In genomic region chr1:37673920-37674319, GRCh38 we compare ENCODE assay signal across 12 cellular contexts. TPM values are rescaled to one million over a fixed set of nuclear protein-coding genes. Genes with fewer than 3 reads are reported as not detected.
DNase-seq lines count a peak whose midpoint lies in the region; ATAC-seq and TF ChIP-seq lines count a peak whose summit lies in the region.
"Had no signal": no experiment of that assay in that cellular context is flagged by ENCODE, and none has a peak within 500 bp of the region (broad histone marks: within the 10 kb centered on the region; RNA-seq: fewer than 3 reads in every experiment).

No MANE protein-coding gene starts in this region.

- peaks cover 9% of the 10 kb centered on the region for H3K4me1 ChIP-seq in mucosa of descending colon (ENCODE audit: low read depth)
- H3K4me1 ChIP-seq: ascending aorta had no signal

- H3K36me3 ChIP-seq in mucosa of descending colon (ENCODE audit: low read depth) = no peaks in the 10 kb centered on the region
- H3K36me3 ChIP-seq: ascending aorta, upper lobe of left lung had no signal

- ATAC-seq in mucosa of descending colon (peak; percentile 75), HG03280 (IDR thresholded peaks at IDR 0.05; ENCODE audit: unreplicated experiment) (no peak)

- peak; percentile 20 for DNase-seq in AG10803 (ENCODE audit: low read depth)
- peak; percentile 58 for DNase-seq in T follicular helper cell (ENCODE audit: low read depth)
- peak; percentile 59 to 69 for DNase-seq in activated T-cell treated with anti-CD3 and anti-CD28 coated beads, Interleukin-2, amount 50 U/mL, for 48 hours
- peak; percentile 12 to 56 (median 37) for DNase-seq in mucosa of descending colon
- no peak for DNase-seq in SK-N-DZ (ENCODE audit: low spot score)
- no peak for DNase-seq in amniotic stem cell (lab: John Stamatoyannopoulos, UW)
- DNase-seq in NCI-H2196 (lab: John Stamatoyannopoulos, UW; ENCODE audit: unreplicated experiment) = no peak
- DNase-seq: NCI-H187, upper lobe of left lung had no signal

- intact Hi-C loops in mucosa of descending colon (cut with DNase I, micrococcal nuclease) = no loop called here

- H3K9me3 ChIP-seq in mucosa of descending colon = no peaks in the 10 kb centered on the region
- H3K9me3 ChIP-seq: ascending aorta, upper lobe of left lung had no signal

- H3K4me3 ChIP-seq in AG10803 (ENCODE audit: low read length) (no peak overlapping the region), mucosa of descending colon (no peak overlapping the region)
- H3K4me3 ChIP-seq: ascending aorta, upper lobe of left lung had no signal

- no peak for TF ChIP-seq CTCF in AG10803 (conservative IDR thresholded peaks at IDR 0.05; ENCODE audit: low read length)
- TF ChIP-seq CTCF in mucosa of descending colon (IDR thresholded peaks at IDR 0.05) = no peak

RNA-seq across cellular contexts. Expression of gene CDCA8, which starts 18.4 kb away (rescaled TPM):
- total RNA-seq in mucosa of descending colon = 10 to 100 TPM in 2 of 3 donors, 1 to 10 TPM in 1; 3.8 to 16.8 (median 10.1) TPM
- 43.5 and 45.3 TPM in 2 replicates for polyA plus RNA-seq in SK-N-DZ (2014; cell fraction: cytosol; rRNA removed)
- 24.1 and 27.4 TPM in 2 replicates for polyA plus RNA-seq in SK-N-DZ (2014; cell fraction: nucleus; rRNA removed)

RNA-seq across cellular contexts. Expression of gene RSPO1, which starts 39.2 kb away (rescaled TPM):
- 1 to 10 TPM in 1 of 3 donors, under 1 TPM in 2; 0.12 to 1.7 (median 0.53) TPM for total RNA-seq in mucosa of descending colon
- not detected in 2 replicates for polyA plus RNA-seq in SK-N-DZ (2014; cell fraction: cytosol; rRNA removed)
- polyA plus RNA-seq in SK-N-DZ (2014; cell fraction: nucleus; rRNA removed) = not detected in 2 replicates
- total RNA-seq: ascending aorta had no signal
- polyA plus RNA-seq: AG04450 had no signal

Comparison
In these comparisons a context has a peak if more than half of its experiments do, and no peak if none do; other contexts are left out.
1. DNase-seq: peak in AG10803 (single experiment), T follicular helper cell (single experiment), activated T-cell treated with anti-CD3 and anti-CD28 coated beads, Interleukin-2, amount 50 U/mL, for 48 hours (2 of 2) and mucosa of descending colon (3 of 3); none in SK-N-DZ (single experiment), amniotic stem cell (single experiment) and NCI-H2196 (single experiment).